Comparison of ENCODE assay signal across 9 cellular contexts in the genomic region with DNA sequence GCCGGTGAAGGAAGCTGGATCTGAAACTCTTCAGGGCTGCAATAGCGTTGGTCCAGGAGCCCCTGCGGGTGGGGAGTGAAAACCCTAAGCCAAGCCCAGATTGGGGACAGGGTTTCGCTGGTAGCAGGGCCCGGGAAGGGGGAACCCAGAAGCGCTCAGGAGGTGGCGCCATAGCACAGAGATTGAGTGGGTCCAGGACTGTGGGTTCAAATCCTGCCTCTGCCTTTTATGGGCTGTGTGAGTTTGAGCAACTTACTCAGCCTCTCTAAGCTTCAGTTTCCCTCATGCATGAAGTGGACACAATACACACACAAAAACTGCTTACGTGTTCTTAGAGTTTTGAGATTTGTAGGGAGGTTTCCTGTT. TPM values are rescaled to one million over a fixed set of nuclear protein-coding genes. Genes with fewer than 3 reads are reported as not detected.
A peak's percentile ranks its signal among the peaks of the same experiment; 100 is the strongest.
DNase-seq lines count a peak whose midpoint lies in the region; ATAC-seq and TF ChIP-seq lines count a peak whose summit lies in the region.
"Had no signal": no experiment of that assay in that cellular context is flagged by ENCODE, and none has a peak within 500 bp of the region (broad histone marks: within the 10 kb centered on the region; RNA-seq: fewer than 3 reads in every experiment).

No MANE protein-coding gene starts in this region.

- H3K36me3 Mint-ChIP-seq in activated T-helper 17 cell treated with anti-CD3 and anti-CD28 coated beads, Interleukin-2, amount 50 U/mL, for 72 hours (ENCODE audit: low read depth) = no peaks in the 10 kb centered on the region
- peaks cover 5% of the 10 kb centered on the region for H3K36me3 Mint-ChIP-seq in stimulated activated memory B cell treated with anti-CD40 and anti-IgM and Interleukin-4, amounts not matched to agents 10 μg/mL and 1 μg/mL and 100 μg/mL, for 72 hours

- no peaks in the 10 kb centered on the region for H3K4me1 Mint-ChIP-seq in activated T-helper 17 cell treated with anti-CD3 and anti-CD28 coated beads, Interleukin-2, amount 50 U/mL, for 72 hours
- no peaks in the 10 kb centered on the region for H3K4me1 Mint-ChIP-seq in stimulated activated memory B cell treated with anti-CD40 and anti-IgM and Interleukin-4, amounts not matched to agents 10 μg/mL and 1 μg/mL and 100 μg/mL, for 72 hours

- peak; percentile 51 for TF ChIP-seq CTCF in GM12875 (IDR thresholded peaks at IDR 0.05; ENCODE audit: borderline replicate concordance, insufficient read depth, low read depth, low read length)

- peak; percentile 78 for DNase-seq in OCI-M1 (lab: John Stamatoyannopoulos, UW)
- peak; percentile 37 for DNase-seq in left kidney (ENCODE audit: low read depth, low spot score)
- DNase-seq in putamen (ENCODE audit: low spot score) = no peak
- no peak for DNase-seq in germinal center (ENCODE audit: low spot score)

- H3K4me3 ChIP-seq in GM12875 (ENCODE audit: low read depth, low read length) = no peak overlapping the region

- peaks cover 10% of the 10 kb centered on the region for H3K27me3 Mint-ChIP-seq in activated T-helper 17 cell treated with anti-CD3 and anti-CD28 coated beads, Interleukin-2, amount 50 U/mL, for 72 hours
- peaks cover 28% of the 10 kb centered on the region for H3K27me3 Mint-ChIP-seq in stimulated activated memory B cell treated with anti-CD40 and anti-IgM and Interleukin-4, amounts not matched to agents 10 μg/mL and 1 μg/mL and 100 μg/mL, for 72 hours

- H3K4me3 Mint-ChIP-seq in activated T-helper 17 cell treated with anti-CD3 and anti-CD28 coated beads, Interleukin-2, amount 50 U/mL, for 72 hours = no peak overlapping the region
- no peak overlapping the region for H3K4me3 Mint-ChIP-seq in stimulated activated memory B cell treated with anti-CD40 and anti-IgM and Interleukin-4, amounts not matched to agents 10 μg/mL and 1 μg/mL and 100 μg/mL, for 72 hours

- H3K9me3 Mint-ChIP-seq in activated T-helper 17 cell treated with anti-CD3 and anti-CD28 coated beads, Interleukin-2, amount 50 U/mL, for 72 hours = no peaks in the 10 kb centered on the region
- peaks cover 5% of the 10 kb centered on the region for H3K9me3 Mint-ChIP-seq in stimulated activated memory B cell treated with anti-CD40 and anti-IgM and Interleukin-4, amounts not matched to agents 10 μg/mL and 1 μg/mL and 100 μg/mL, for 72 hours

- H3K27ac Mint-ChIP-seq in activated T-helper 17 cell treated with anti-CD3 and anti-CD28 coated beads, Interleukin-2, amount 50 U/mL, for 72 hours = no peak overlapping the region
- no peak overlapping the region for H3K27ac Mint-ChIP-seq in stimulated activated memory B cell treated with anti-CD40 and anti-IgM and Interleukin-4, amounts not matched to agents 10 μg/mL and 1 μg/mL and 100 μg/mL, for 72 hours

- peak; percentile 99 for ATAC-seq in activated T-helper 17 cell treated with anti-CD3 and anti-CD28 coated beads, Interleukin-2, amount 50 U/mL, for 72 hours (replicated peaks)
- peak; percentile 27 for ATAC-seq in stimulated activated memory B cell treated with anti-CD40 and anti-IgM and Interleukin-4, amounts not matched to agents 10 μg/mL and 1 μg/mL and 100 μg/mL, for 72 hours
- no peak for ATAC-seq in GM19023 (IDR thresholded peaks at IDR 0.05; ENCODE audit: unreplicated experiment)

RNA-seq across cellular contexts. Expression of a gene that starts 8.3 kb away (rescaled TPM):
- total RNA-seq in activated T-helper 17 cell treated with anti-CD3 and anti-CD28 coated beads, Interleukin-2, amount 50 U/mL, for 72 hours = not detected
- total RNA-seq: T-helper 2 cell treated with Interferon-gamma antibody and Interleukin-4, amounts not matched to agents 100 ng/mL and 5 ng/mL, for 36 hours had no signal

RNA-seq across cellular contexts. Expression of a gene that starts 15.6 kb away (rescaled TPM):
- not detected for total RNA-seq in activated T-helper 17 cell treated with anti-CD3 and anti-CD28 coated beads, Interleukin-2, amount 50 U/mL, for 72 hours
- total RNA-seq: T-helper 2 cell treated with Interferon-gamma antibody and Interleukin-4, amounts not matched to agents 100 ng/mL and 5 ng/mL, for 36 hours had no signal

RNA-seq across cellular contexts. Expression of a gene that starts 32.4 kb away (rescaled TPM):
- not detected for total RNA-seq in activated T-helper 17 cell treated with anti-CD3 and anti-CD28 coated beads, Interleukin-2, amount 50 U/mL, for 72 hours
- total RNA-seq: T-helper 2 cell treated with Interferon-gamma antibody and Interleukin-4, amounts not matched to agents 100 ng/mL and 5 ng/mL, for 36 hours had no signal

RNA-seq across cellular contexts. Expression of a gene that starts 36.3 kb away (rescaled TPM):
- total RNA-seq in activated T-helper 17 cell treated with anti-CD3 and anti-CD28 coated beads, Interleukin-2, amount 50 U/mL, for 72 hours = not detected
- total RNA-seq: T-helper 2 cell treated with Interferon-gamma antibody and Interleukin-4, amounts not matched to agents 100 ng/mL and 5 ng/mL, for 36 hours had no signal

RNA-seq across cellular contexts. Expression of a gene that starts 55.8 kb away (rescaled TPM):
- total RNA-seq in activated T-helper 17 cell treated with anti-CD3 and anti-CD28 coated beads, Interleukin-2, amount 50 U/mL, for 72 hours = not detected
- total RNA-seq: T-helper 2 cell treated with Interferon-gamma antibody and Interleukin-4, amounts not matched to agents 100 ng/mL and 5 ng/mL, for 36 hours had no signal

Comparison
In these comparisons a context has a peak if more than half of its experiments do, and no peak if none do; other contexts are left out.
1. DNase-seq: peak in OCI-M1 (single experiment) and left kidney (single experiment); none in putamen (single experiment) and germinal center (single experiment).